ENCODE assay signal across 18 cellular contexts in the genomic region with DNA sequence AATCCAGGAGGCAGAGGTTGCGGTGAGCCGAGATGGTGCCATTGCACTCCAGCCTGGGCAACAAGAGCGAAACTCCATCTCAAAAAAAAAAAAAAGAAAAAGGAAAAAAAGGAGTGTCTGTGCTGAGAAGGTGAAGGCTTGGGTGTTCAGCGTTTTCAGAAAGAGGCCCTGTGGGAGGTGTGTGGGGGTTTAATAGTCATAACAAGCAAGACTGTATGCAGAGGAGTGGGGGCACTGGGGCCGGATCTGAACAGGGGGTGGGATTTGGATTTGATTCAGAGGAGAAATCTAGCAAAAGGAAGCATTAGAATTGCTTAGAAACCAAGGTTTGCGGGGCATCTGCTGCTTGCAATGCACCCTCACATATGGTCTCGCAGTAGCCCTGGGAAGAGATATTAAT.
DNase-seq lines count a peak whose midpoint lies in the region; TF ChIP-seq lines count a peak whose summit lies in the region.
"Had no signal": no experiment of that assay in that cellular context is flagged by ENCODE, and none has a peak within 500 bp of the region (broad histone marks: within the 10 kb centered on the region; RNA-seq: fewer than 3 reads in every experiment).

No MANE protein-coding gene starts in this region.

- peaks cover 5% of the 10 kb centered on the region for H3K27me3 Mint-ChIP-seq in neural progenitor cell (ENCODE audit: insufficient read depth, low read depth)
- no peaks in the 10 kb centered on the region for H3K27me3 Mint-ChIP-seq in MCF 10A (ENCODE audit: insufficient read depth, unreplicated experiment)
- H3K27me3 Mint-ChIP-seq: CD4-positive, alpha-beta T cell had no signal

- H3K4me1 Mint-ChIP-seq in neural progenitor cell = peaks cover 62% of the 10 kb centered on the region
- no peaks in the 10 kb centered on the region for H3K4me1 Mint-ChIP-seq in MCF 10A (ENCODE audit: insufficient read depth, unreplicated experiment)

- H3K27me3 ChIP-seq in neural progenitor cell = no peaks in the 10 kb centered on the region
- H3K27me3 ChIP-seq in colonic mucosa = no peaks in the 10 kb centered on the region
- H3K27me3 ChIP-seq: BLaER1 treated with 17β-estradiol and CSF1 and Interleukin-3, amounts not matched to agents 10 nM and 100 nM had no signal

- H3K79me2 ChIP-seq in neural progenitor cell (ENCODE audit: low read depth) = no peaks in the 10 kb centered on the region

- H3K4me3 Mint-ChIP-seq in neural progenitor cell (no peak overlapping the region), MCF 10A (ENCODE audit: unreplicated experiment) (no peak overlapping the region)
- H3K4me3 Mint-ChIP-seq: B cell; CD4-positive, alpha-beta T cell; CD8-positive, alpha-beta T cell had no signal

- H3K27ac Mint-ChIP-seq in neural progenitor cell = peak overlapping the region; percentile 39
- H3K27ac Mint-ChIP-seq in MCF 10A (ENCODE audit: low read depth, unreplicated experiment) = no peak overlapping the region
- H3K27ac Mint-ChIP-seq: B cell; CD4-positive, alpha-beta T cell; CD8-positive, alpha-beta T cell had no signal

- no peaks in the 10 kb centered on the region for H3K4me1 ChIP-seq in HEK293 (ENCODE audit: control insufficient read depth, insufficient read depth, low read length)
- peaks cover 22% of the 10 kb centered on the region for H3K4me1 ChIP-seq in neural progenitor cell
- H3K4me1 ChIP-seq in colonic mucosa = no peaks in the 10 kb centered on the region
- H3K4me1 ChIP-seq: A549, Caco-2 had no signal

- H4K20me1 ChIP-seq in neural progenitor cell (ENCODE audit: low read depth) = peaks cover 6% of the 10 kb centered on the region
- H4K20me1 ChIP-seq: BLaER1 treated with 17β-estradiol and CSF1 and Interleukin-3, amounts not matched to agents 10 nM and 100 nM had no signal

- H3F3A ChIP-seq in neural progenitor cell (ENCODE audit: low read depth) = peaks cover 28% of the 10 kb centered on the region

- peaks cover 51% of the 10 kb centered on the region for H3K36me3 Mint-ChIP-seq in neural progenitor cell
- no peaks in the 10 kb centered on the region for H3K36me3 Mint-ChIP-seq in MCF 10A (ENCODE audit: insufficient read depth, unreplicated experiment)
- H3K36me3 Mint-ChIP-seq: CD8-positive, alpha-beta T cell had no signal

- DNase-seq in head of caudate nucleus (peak in 35 of 42 donors; percentile 13 to 87 (median 59)), neural progenitor cell (ENCODE audit: low spot score) (no peak), MCF 10A (ENCODE audit: unreplicated experiment) (no peak), foreskin melanocyte (no peak), colonic mucosa (no peak)
- DNase-seq: AML-193; Caco-2; Calu3; CD4-positive, alpha-beta T cell; CD8-positive, alpha-beta T cell; DMS79 treated with DMSO at 0.1 percent for 48 hours; GF-D8 had no signal

- intact Hi-C loops in head of caudate nucleus (cut with DNase I) (no loop called here), MCF 10A (cut with micrococcal nuclease) (no loop called here), colonic mucosa (cut with DNase I) (no loop called here)

- no peak overlapping the region for H3K9ac ChIP-seq in neural progenitor cell
- H3K9ac ChIP-seq in colonic mucosa (ENCODE audit: low read depth in 2 of 2, low read length in 2 of 2) = no peak overlapping the region
- H3K9ac ChIP-seq: BLaER1 treated with 17β-estradiol and CSF1 and Interleukin-3, amounts not matched to agents 10 nM and 100 nM had no signal

- H3K4me3 ChIP-seq in HEK293 (ENCODE audit: low read depth, low read length) (no peak overlapping the region), neural progenitor cell (no peak overlapping the region), colonic mucosa (no peak overlapping the region)
- H3K4me3 ChIP-seq: A549; BLaER1 treated with 17β-estradiol and CSF1 and Interleukin-3, amounts not matched to agents 10 nM and 100 nM had no signal

- H2AFZ ChIP-seq in neural progenitor cell (replicated peaks) = no peak overlapping the region

- POLR2A ChIA-PET in HEK293 (lab: Yijun Ruan, JAX) = no interaction called here
- POLR2A ChIA-PET in MCF 10A (lab: Yijun Ruan, JAX) = no interaction called here

- no peak overlapping the region for H3K27ac ChIP-seq in HEK293 (ENCODE audit: extremely low read depth, low read depth, low read length)
- H3K27ac ChIP-seq in neural progenitor cell = no peak overlapping the region
- no peak overlapping the region for H3K27ac ChIP-seq in colonic mucosa
- H3K27ac ChIP-seq: 22Rv1; A549; BLaER1 treated with 17β-estradiol and CSF1 and Interleukin-3, amounts not matched to agents 10 nM and 100 nM; C4-2B had no signal

- BruUV-seq in MCF 10A (replicated peaks; lab: Mats Ljungman, UMichigan) = no TSS peak

- H3K36me3 ChIP-seq in HEK293 (ENCODE audit: control insufficient read depth in 2 of 2, insufficient read depth in 1 of 2, low read length in 2 of 2) = no peaks in the 10 kb centered on the region
- no peaks in the 10 kb centered on the region for H3K36me3 ChIP-seq in neural progenitor cell
- H3K36me3 ChIP-seq in colonic mucosa = no peaks in the 10 kb centered on the region
- H3K36me3 ChIP-seq: BLaER1 treated with 17β-estradiol and CSF1 and Interleukin-3, amounts not matched to agents 10 nM and 100 nM had no signal

- CTCF ChIA-PET in HEK293 (lab: Yijun Ruan, JAX) = interaction anchor here (0.6 to 1.7 kb wide), 4 partner anchors 12 to 523 kb away, joined by 3 to 6 read pairs (median 3); no protein-coding TSS in a partner anchor
- CTCF ChIA-PET in MCF 10A (lab: Yijun Ruan, JAX) = interaction anchor here (0.5 to 1.5 kb wide), 5 partner anchors 11 to 219 kb away, joined by 3 to 8 read pairs (median 3); no protein-coding TSS in a partner anchor

- H3K9me3 ChIP-seq in HEK293 (ENCODE audit: control insufficient read depth, insufficient read depth, low read depth, low read length) = no peaks in the 10 kb centered on the region
- no peaks in the 10 kb centered on the region for H3K9me3 ChIP-seq in neural progenitor cell (ENCODE audit: low read depth)
- H3K9me3 ChIP-seq in colonic mucosa = no peaks in the 10 kb centered on the region
- H3K9me3 ChIP-seq: A549; BLaER1 treated with 17β-estradiol and CSF1 and Interleukin-3, amounts not matched to agents 10 nM and 100 nM; Caco-2 had no signal

- H3K4me2 ChIP-seq in neural progenitor cell = no peak overlapping the region
- H3K4me2 ChIP-seq: A549; BLaER1 treated with 17β-estradiol and CSF1 and Interleukin-3, amounts not matched to agents 10 nM and 100 nM had no signal

- H3K9me3 Mint-ChIP-seq in neural progenitor cell (peaks cover 3% of the 10 kb centered on the region), MCF 10A (ENCODE audit: unreplicated experiment) (no peaks in the 10 kb centered on the region)
- H3K9me3 Mint-ChIP-seq: CD4-positive, alpha-beta T cell; CD8-positive, alpha-beta T cell had no signal

- TF ChIP-seq CTCF in HEK293 (tag by site-specific recombination; IDR thresholded peaks at IDR 0.05) (no peak), neural progenitor cell (IDR thresholded peaks at IDR 0.05) (no peak), MCF 10A (IDR thresholded peaks at IDR 0.05; ENCODE audit: unreplicated experiment) (no peak), colonic mucosa (IDR thresholded peaks at IDR 0.05) (no peak)

TF ChIP-seq in HEK293, 187 proteins besides CTCF, POLR2A, EP300 and RAD21:
- TF ChIP-seq KLF8 (tag by site-specific recombination; IDR thresholded peaks at IDR 0.05) (no peak), EGR2 (tag by site-specific recombination; IDR thresholded peaks at IDR 0.05; ENCODE audit: low read depth) (peak; percentile 57), RBAK (tag by site-specific recombination; IDR thresholded peaks at IDR 0.05) (no peak)

Comparison
In these comparisons a context has a peak if more than half of its experiments do, and no peak if none do; other contexts are left out.
1. DNase-seq: peak in head of caudate nucleus (35 of 42); none in neural progenitor cell (single experiment), MCF 10A (single experiment), foreskin melanocyte (single experiment) and colonic mucosa (single experiment).